Comparison of ENCODE assay signal across 8 cellular contexts in genomic region chr1:155051777-155052398, GRCh38. TPM values are rescaled to one million over a fixed set of nuclear protein-coding genes. Genes with fewer than 3 reads are reported as not detected.
A peak's percentile ranks its signal among the peaks of the same experiment; 100 is the strongest.
DNase-seq lines count a peak whose midpoint lies in the region; ATAC-seq, FAIRE-seq and TF ChIP-seq lines count a peak whose summit lies in the region.

No MANE protein-coding gene starts in this region.

- intact Hi-C loops in colonic mucosa (cut with DNase I): no loop called here

- H3K4me3 ChIP-seq in colonic mucosa (peak overlapping the region; percentile 91), liver (ENCODE audit: low read depth in 1 of 3, low read length in 3 of 3) (peak overlapping the region; percentile 12 to 75 (median 67))

- H3K4me1 ChIP-seq in colonic mucosa: peaks cover 12% of the 10 kb centered on the region
- peaks cover 9 to 51% (median 28%) of the 10 kb centered on the region in 4 donors for H3K4me1 ChIP-seq in liver (ENCODE audit: control insufficient read depth in 4 of 4, insufficient read depth in 4 of 4, low read length in 3 of 4)

- peak overlapping the region; percentile 99 for H3K27ac ChIP-seq in colonic mucosa
- H3K27ac ChIP-seq in liver (ENCODE audit: low read depth in 1 of 2, low read length in 2 of 2): peak overlapping the region; percentile 60 to 80

- 5% methylated on average over 27 of the region's 27 CpGs for WGBS in liver

- DNase-seq in 8988T (peak; percentile 82), GM12891 (ENCODE audit: insufficient read length, low spot score) (no peak), NCI-H1105 treated with DMSO at 0.1 percent for 48 hours (lab: John Stamatoyannopoulos, UW) (peak; percentile 30), colonic mucosa (peak; percentile 77), OCI-M2 (lab: John Stamatoyannopoulos, UW; ENCODE audit: unreplicated experiment) (no peak)
- peak; percentile 61 for DNase-seq in stimulated activated CD8-positive, alpha-beta memory T cell treated with anti-CD3 and anti-CD28 coated beads, Interleukin-4, amount 100 ng/mL, for 48 hours

- peak; percentile 30 to 33 for ATAC-seq in activated CD4-positive, CD25-positive, alpha-beta regulatory T cell treated with anti-CD3 and anti-CD28 coated beads, Interleukin-2, amount 50 U/mL, for 24 hours

- TF ChIP-seq CTCF in colonic mucosa (IDR thresholded peaks at IDR 0.05): no peak
- TF ChIP-seq CTCF in liver (IDR thresholded peaks at IDR 0.05; ENCODE audit: low read depth, low read length, missing input control): no peak

- peaks cover 8% of the 10 kb centered on the region for H3K36me3 ChIP-seq in colonic mucosa
- H3K36me3 ChIP-seq in liver (ENCODE audit: control insufficient read depth in 4 of 4, insufficient read depth in 3 of 4, low read depth in 1 of 4, low read length in 3 of 4): peaks cover 0 to 4% (median 2%) of the 10 kb centered on the region in 4 donors

- no peaks in the 10 kb centered on the region for H3K27me3 ChIP-seq in colonic mucosa
- no peaks in the 10 kb centered on the region for H3K27me3 ChIP-seq in liver (ENCODE audit: control insufficient read depth in 4 of 4, insufficient read depth in 4 of 4, low read length in 3 of 4)

- H3K9me3 ChIP-seq in colonic mucosa (no peaks in the 10 kb centered on the region), liver (ENCODE audit: control insufficient read depth in 4 of 4, low read length in 3 of 4) (no peaks in the 10 kb centered on the region)

- no peak for TF ChIP-seq RAD21 in liver (IDR thresholded peaks at IDR 0.05)

- no peak for FAIRE-seq in GM12891 (lab: Jason Lieb, UNC)

- H3K9ac ChIP-seq in colonic mucosa (ENCODE audit: low read depth in 2 of 2, low read length in 2 of 2): peak overlapping the region; percentile 96 to 98
- H3K9ac ChIP-seq in liver (ENCODE audit: low read depth in 1 of 2, low read length in 2 of 2): peak overlapping the region; percentile 46 to 50

- TF ChIP-seq POLR2A in GM12891 (IDR thresholded peaks at IDR 0.05; ENCODE audit: low read depth, low read length): no peak

TF ChIP-seq in GM12891, 5 proteins besides CTCF, POLR2A, EP300 and RAD21:
- TF ChIP-seq POU2F2 (IDR thresholded peaks at IDR 0.05; ENCODE audit: low read depth, low read length): no peak
- no peak for TF ChIP-seq PAX5 (IDR thresholded peaks at IDR 0.05; ENCODE audit: insufficient read depth, low read length, severe bottlenecking)
- no peak for TF ChIP-seq TAF1 (IDR thresholded peaks at IDR 0.05; ENCODE audit: low read depth, low read length)
- no peak for TF ChIP-seq POLR2AphosphoS5 (IDR thresholded peaks at IDR 0.05; ENCODE audit: low read depth, low read length)
- TF ChIP-seq SPI1 (IDR thresholded peaks at IDR 0.05; ENCODE audit: low read depth, low read length): 0 out of 2 replicates have a peak, but pooled peaks have one; percentile 24

TF ChIP-seq in liver, 16 proteins besides CTCF, POLR2A, EP300 and RAD21:
- TF ChIP-seq NR2F2 (IDR thresholded peaks at IDR 0.05) (no peak), HNF4G (IDR thresholded peaks at IDR 0.05) (no peak), ATF3 (IDR thresholded peaks at IDR 0.05) (no peak), REST (IDR thresholded peaks at IDR 0.05) (no peak), TAF1 (conservative IDR thresholded peaks at IDR 0.05) (no peak), GABPA (IDR thresholded peaks at IDR 0.05 in 1 of 2, conservative IDR thresholded peaks at IDR 0.05 in 1 of 2) (no peak), ZBTB33 (IDR thresholded peaks at IDR 0.05) (no peak), HNF4A (conservative IDR thresholded peaks at IDR 0.05) (no peak), FOXA2 (IDR thresholded peaks at IDR 0.05) (no peak), FOXA1 (IDR thresholded peaks at IDR 0.05) (no peak), YY1 (IDR thresholded peaks at IDR 0.05) (no peak), SP1 (IDR thresholded peaks at IDR 0.05) (no peak), JUND (IDR thresholded peaks at IDR 0.05) (no peak), MAX (IDR thresholded peaks at IDR 0.05) (no peak), EGR1 (IDR thresholded peaks at IDR 0.05; ENCODE audit: low read depth in 2 of 2) (no peak), RXRA (IDR thresholded peaks at IDR 0.05) (no peak)

RNA-seq across cellular contexts. Expression of gene ADAM15, which starts 0.8 kb away (rescaled TPM):
- polyA plus RNA-seq in GM12891 (2012; ENCODE audit: low read depth, missing spikeins): 8.9 TPM
- 100 to 1,000 TPM; 101 to 228 TPM for total RNA-seq in colonic mucosa
- 10 to 100 TPM; 10.8 to 26.8 TPM for total RNA-seq in liver
- polyA plus RNA-seq in liver: 10 to 100 TPM; 16.0 to 19.0 TPM

RNA-seq across cellular contexts. Expression of gene EFNA4, which starts 11.7 kb away (rescaled TPM):
- polyA plus RNA-seq in GM12891 (2012; ENCODE audit: low read depth, missing spikeins): 3.2 TPM
- total RNA-seq in colonic mucosa (10 to 100 TPM; 26.1 to 27.2 TPM), liver (1 to 10 TPM; 1.8 to 2.9 TPM)
- 1 to 10 TPM; 3.6 to 4.7 TPM for polyA plus RNA-seq in liver

RNA-seq across cellular contexts. Expression of gene DCST1, which starts 18.3 kb away (rescaled TPM):
- not detected for polyA plus RNA-seq in GM12891 (2012; ENCODE audit: low read depth, missing spikeins)
- total RNA-seq in colonic mucosa (not detected), liver (not detected)
- not detected for polyA plus RNA-seq in liver

RNA-seq across cellular contexts. Expression of gene DCST2, which starts 18.3 kb away (rescaled TPM):
- polyA plus RNA-seq in GM12891 (2012; ENCODE audit: low read depth, missing spikeins): 0.09 TPM
- total RNA-seq in colonic mucosa (1 to 10 TPM; 1.7 to 1.9 TPM), liver (under 1 TPM in 1 of 2 donors, not detected in 1; 0.25 TPM)
- polyA plus RNA-seq in liver: under 1 TPM; 0.27 to 0.53 TPM

RNA-seq across cellular contexts. Expression of gene EFNA3, which starts 26.7 kb away (rescaled TPM):
- 1.7 TPM for polyA plus RNA-seq in GM12891 (2012; ENCODE audit: low read depth, missing spikeins)
- total RNA-seq in colonic mucosa (10 to 100 TPM; 12.7 to 21.4 TPM), liver (under 1 TPM; 0.47 to 0.75 TPM)
- 1 to 10 TPM; 1.4 to 3.7 TPM for polyA plus RNA-seq in liver

Comparison
In these comparisons a context has a peak if more than half of its experiments do, and no peak if none do; other contexts are left out.
1. DNase-seq: peak in 8988T (single experiment), NCI-H1105 treated with DMSO at 0.1 percent for 48 hours (single experiment), colonic mucosa (single experiment) and stimulated activated CD8-positive, alpha-beta memory T cell treated with anti-CD3 and anti-CD28 coated beads, Interleukin-4, amount 100 ng/mL, for 48 hours (single experiment); none in GM12891 (single experiment) and OCI-M2 (single experiment).
2. RNA of gene EFNA4, which starts 11.7 kb away (total RNA-seq): 26.1 to 27.2 TPM in colonic mucosa; 1.8 to 2.9 TPM in liver; every median in the first group is over 4 times any median in the second.